ENCODE assay signal across 1 cellular context in the genomic region with DNA sequence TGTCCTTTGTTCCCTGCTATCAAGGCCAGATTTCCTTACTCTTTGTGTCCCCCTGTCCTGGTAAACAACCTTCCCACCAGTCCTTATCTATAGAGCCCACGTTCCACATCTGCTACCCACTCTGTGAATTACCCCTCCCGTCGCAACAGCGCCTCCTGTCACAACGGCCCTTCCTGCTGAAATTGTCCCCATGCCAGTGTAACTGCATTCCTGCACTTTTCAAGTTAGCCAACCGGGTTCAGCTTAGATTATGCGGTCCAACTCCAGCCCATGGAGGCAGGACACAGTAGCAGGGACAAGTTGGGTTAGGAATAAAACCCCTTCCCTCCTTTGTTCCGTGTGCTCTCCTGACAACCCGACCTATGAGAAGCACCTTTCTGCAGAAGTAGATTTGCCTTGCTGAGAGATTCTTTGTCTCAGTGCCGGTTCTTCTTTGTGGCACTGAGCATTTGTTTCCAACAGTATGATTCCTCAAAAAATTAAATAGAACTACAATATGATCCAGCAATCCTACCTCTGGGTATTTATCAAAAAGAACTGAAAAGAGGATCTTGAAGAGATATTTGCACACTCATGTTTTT.
TF ChIP-seq lines count a peak whose summit lies in the region.

No MANE protein-coding gene starts in this region.

TF ChIP-seq in K562, 482 proteins besides CTCF, POLR2A, EP300 and RAD21:
- TF ChIP-seq SIN3B (IDR thresholded peaks at IDR 0.05; ENCODE audit: low read depth) = no peak
- TF ChIP-seq CHD1 (IDR thresholded peaks at IDR 0.05; ENCODE audit: low read length) = no peak
- TF ChIP-seq CCNT2 (IDR thresholded peaks at IDR 0.05; ENCODE audit: borderline replicate concordance, extremely low read depth, insufficient read length, low read depth, low read length) = no peak
- TF ChIP-seq FOXM1 (IDR thresholded peaks at IDR 0.05; ENCODE audit: low read depth) = no peak
- no peak for TF ChIP-seq FOXM1 (CRISPR knock-in tag; IDR thresholded peaks at IDR 0.05; ENCODE audit: low read depth)
- TF ChIP-seq CBX5 (IDR thresholded peaks at IDR 0.05; ENCODE audit: borderline replicate concordance, low read depth) = peak; percentile 60; the same call in 1 of the 2 replicates
- TF ChIP-seq BHLHE40 (IDR thresholded peaks at IDR 0.05; ENCODE audit: low read length) = no peak
- no peak for TF ChIP-seq E2F3 (CRISPR knock-in tag; IDR thresholded peaks at IDR 0.05)
